15 cellular contexts compared by ENCODE assay signal in genomic region chr6:5115168-5115567, GRCh38. TPM values are rescaled to one million over a fixed set of nuclear protein-coding genes. Genes with fewer than 3 reads are reported as not detected.
DNase-seq lines count a peak whose midpoint lies in the region; ATAC-seq, FAIRE-seq and TF ChIP-seq lines count a peak whose summit lies in the region.
"Had no signal": no experiment of that assay in that cellular context is flagged by ENCODE, and none has a peak within 500 bp of the region (broad histone marks: within the 10 kb centered on the region; RNA-seq: fewer than 3 reads in every experiment).

No MANE protein-coding gene starts in this region.

- no peak for FAIRE-seq in GM12892 (lab: Jason Lieb, UNC)
- FAIRE-seq in HTR-8/SVneo (lab: Jason Lieb, UNC): no peak

- DNase-seq in AG10803 (ENCODE audit: low read depth) (peak; percentile 50), NCI-H69 (lab: John Stamatoyannopoulos, UW) (peak; percentile 21), epithelial cell of esophagus (ENCODE audit: low read depth) (no peak), right lobe of liver (peak; percentile 47 to 75 (median 69)), GM12892 (ENCODE audit: insufficient read length) (no peak), HTR-8/SVneo (ENCODE audit: insufficient read length, low spot score) (no peak)
- DNase-seq in activated CD8-positive, alpha-beta memory T cell treated with anti-CD3 and anti-CD28 coated beads, Interleukin-2, amount 50 U/mL, for 4 hours: no peak
- DNase-seq: activated CD8-positive, alpha-beta memory T cell treated with anti-CD3 and anti-CD28 coated beads, Interleukin-2, amount 10 ng/mL, durations not matched to agents 7 days and 5 days; activated naive CD8-positive, alpha-beta T cell treated with anti-CD3 and anti-CD28 coated beads, Interleukin-2, amount 10 ng/mL, durations not matched to agents 7 days and 5 days; CD4-positive, CD25-positive, alpha-beta regulatory T cell; effector CD4-positive, alpha-beta T cell; hypothalamus; stimulated activated naive CD4-positive, alpha-beta T cell treated with Interleukin-2 at 50 U/mL for 16 hours had no signal

- TF ChIP-seq POLR2A in right lobe of liver (IDR thresholded peaks at IDR 0.05) (no peak), GM12892 (IDR thresholded peaks at IDR 0.05; ENCODE audit: low read depth, low read length) (no peak)

- H3K27me3 ChIP-seq in right lobe of liver: no peaks in the 10 kb centered on the region

- TF ChIP-seq CTCF in AG10803 (conservative IDR thresholded peaks at IDR 0.05; ENCODE audit: low read length): peak; percentile 55
- peak; percentile 37 for TF ChIP-seq CTCF in epithelial cell of esophagus (IDR thresholded peaks at IDR 0.05; ENCODE audit: insufficient read depth, low read depth, low read length, missing control alignments)
- TF ChIP-seq CTCF in right lobe of liver (IDR thresholded peaks at IDR 0.05): peak; percentile 45 to 74 (median 63)

- no peaks in the 10 kb centered on the region for H3K36me3 ChIP-seq in right lobe of liver

- peaks cover 0 to 24% (median 3%) of the 10 kb centered on the region in 4 donors for H3K4me1 ChIP-seq in right lobe of liver

- 22% methylated on average over 5 of the region's 10 CpGs for WGBS in right lobe of liver (ENCODE audit: insufficient coverage, low coverage, low lambda C conversion rate, missing lambda C conversion rate)

- intact Hi-C loops in right lobe of liver (cut with DNase I): no loop called here

- H3K27ac ChIP-seq in right lobe of liver: peak overlapping the region in 1 of 3 donors; percentile 35

- H3K4me3 ChIP-seq in AG10803 (ENCODE audit: low read length): no peak overlapping the region
- H3K4me3 ChIP-seq in epithelial cell of esophagus (ENCODE audit: low read length): no peak overlapping the region
- H3K4me3 ChIP-seq in right lobe of liver: no peak overlapping the region

- no peaks in the 10 kb centered on the region for H3K9me3 ChIP-seq in right lobe of liver

- peak; percentile 69 to 87 (median 84) for ATAC-seq in right lobe of liver
- ATAC-seq in GM21515 (IDR thresholded peaks at IDR 0.05; ENCODE audit: unreplicated experiment): no peak
- ATAC-seq: activated CD8-positive, alpha-beta memory T cell treated with anti-CD3 and anti-CD28 coated beads, Interleukin-2, amount 10 ng/mL, durations not matched to agents 7 days and 5 days; Panc1 had no signal

RNA-seq across cellular contexts. Expression of gene PPP1R3G, which starts 30.0 kb away (rescaled TPM):
- under 1 TPM; 0.35 to 0.98 (median 0.52) TPM for total RNA-seq in right lobe of liver
- 0.83 TPM for polyA plus RNA-seq in GM12892 (2012; ENCODE audit: missing spikeins)
- total RNA-seq: activated CD8-positive, alpha-beta memory T cell treated with anti-CD3 and anti-CD28 coated beads, Interleukin-2, amount 10 ng/mL, durations not matched to agents 7 days and 5 days had no signal
- polyA plus RNA-seq: CD4-positive, CD25-positive, alpha-beta regulatory T cell had no signal

Comparison
In these comparisons a context has a peak if more than half of its experiments do, and no peak if none do; other contexts are left out.
1. DNase-seq: peak in AG10803 (single experiment), NCI-H69 (single experiment) and right lobe of liver (3 of 3); none in epithelial cell of esophagus (single experiment), activated CD8-positive, alpha-beta memory T cell treated with anti-CD3 and anti-CD28 coated beads, Interleukin-2, amount 50 U/mL, for 4 hours (single experiment), GM12892 (single experiment) and HTR-8/SVneo (single experiment).
2. Peak in every context shown above with its lines, with median percentiles within 50 percentile points of each other: CTCF ChIP-seq.